ENCODE assay signal across 33 cellular contexts in genomic region chr7:101511965-101512364, GRCh38.
"Had no signal": no experiment of that assay in that cellular context is flagged by ENCODE, and none has a peak within 500 bp of the region (broad histone marks: within the 10 kb centered on the region; RNA-seq: fewer than 3 reads in every experiment).

No MANE protein-coding gene starts in this region.

- H3K36me3 ChIP-seq: adrenal gland, ascending aorta, brain microvascular endothelial cell, breast epithelium, cardiac muscle cell had no signal

- ATAC-seq: activated naive CD4-positive, alpha-beta T cell treated with anti-CD3 and anti-CD28 coated beads, Interleukin-2, amount 50 U/mL, for 72 hours; activated naive CD8-positive, alpha-beta T cell treated with anti-CD3 and anti-CD28 coated beads, Interleukin-2, amount 50 U/mL, for 24 hours; activated T-cell treated with anti-CD3 and anti-CD28 coated beads, Interleukin-2, amount 50 U/mL, for 4 hours; activated T-cell treated with anti-CD3 and anti-CD28 coated beads, Interleukin-2, amount 50 U/mL, for 72 hours; activated T-helper 17 cell treated with anti-CD3 and anti-CD28 coated beads, Interleukin-2, amount 50 U/mL, for 72 hours; body of pancreas had no signal

- H3K9me3 ChIP-seq: adrenal gland, ascending aorta, body of pancreas, breast epithelium had no signal

- H3K27me3 ChIP-seq: adrenal gland, ascending aorta, body of pancreas, cardiac muscle cell had no signal

- FAIRE-seq: astrocyte, bronchial epithelial cell, colon had no signal

- H3K4me3 ChIP-seq: adrenal gland, ascending aorta, body of pancreas, breast epithelium, cardiac muscle cell had no signal

- H3K27ac ChIP-seq: adrenal gland, ascending aorta, body of pancreas, brain microvascular endothelial cell, breast epithelium, cardiac muscle cell had no signal

- DNase-seq: activated effector memory CD4-positive, alpha-beta T cell treated with anti-CD3 and anti-CD28 coated beads, Interleukin-2, amount 50 U/mL, for 16 hours; activated effector memory CD4-positive, alpha-beta T cell treated with Interleukin-2 at 50 U/mL for 16 hours; activated gamma-delta T cell; activated gamma-delta T cell treated with Interleukin-2 at 50 U/mL for 16 hours; activated naive CD4-positive, alpha-beta T cell; activated naive CD4-positive, alpha-beta T cell treated with anti-CD3 and anti-CD28 coated beads for 36 hours; activated naive CD4-positive, alpha-beta T cell treated with anti-CD3 and anti-CD28 coated beads, Interleukin-2, amount 10 ng/mL, durations not matched to agents 7 days and 5 days; activated naive CD4-positive, alpha-beta T cell treated with anti-CD3 and anti-CD28 coated beads, Interleukin-2, amount 50 U/mL, for 16 hours; activated naive CD4-positive, alpha-beta T cell treated with Interleukin-2 at 50 U/mL for 16 hours; activated naive CD8-positive, alpha-beta T cell treated with anti-CD3 and anti-CD28 coated beads for 36 hours; activated naive CD8-positive, alpha-beta T cell treated with anti-CD3 and anti-CD28 coated beads, Interleukin-2, amount 10 ng/mL, durations not matched to agents 7 days and 5 days; activated naive CD8-positive, alpha-beta T cell treated with anti-CD3 and anti-CD28 coated beads, Interleukin-2, amount 50 U/mL, for 24 hours; activated T-cell treated with anti-CD3 and anti-CD28 coated beads, Interleukin-2, amount 50 U/mL, for 4 hours; activated T-cell treated with anti-CD3 and anti-CD28 coated beads, Interleukin-2, amount 50 U/mL, for 48 hours; activated T-cell treated with anti-CD3 and anti-CD28 coated beads, Interleukin-2, amount 50 U/mL, for 72 hours; adrenal gland; amniotic stem cell; amygdala; anterior cingulate cortex; aorta; body of pancreas; brain microvascular endothelial cell; caudate nucleus; central memory CD4-positive, alpha-beta T cell; cerebellar nuclear complex had no signal

- H3K4me1 ChIP-seq: ascending aorta, body of pancreas, breast epithelium had no signal
